1 cellular context compared by ENCODE assay signal in the genomic region with DNA sequence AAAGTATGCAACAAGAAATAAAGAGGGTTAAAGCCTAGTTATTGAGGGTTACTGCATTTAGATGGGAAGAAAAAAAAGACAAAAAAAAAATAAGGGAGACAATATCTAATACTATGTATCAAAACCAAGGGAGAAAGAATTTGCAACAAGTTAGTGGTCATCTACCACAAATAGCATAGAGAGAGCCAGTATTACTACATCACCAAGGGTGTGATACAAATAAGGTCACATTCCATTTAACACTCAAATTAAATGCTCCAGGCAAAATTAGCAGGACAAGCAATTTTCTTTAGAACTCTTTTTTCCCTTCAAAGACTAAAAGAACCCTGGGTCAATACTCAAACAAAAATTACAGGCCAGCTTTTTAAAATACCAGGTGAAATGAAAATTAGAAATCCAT.
TF ChIP-seq lines count a peak whose summit lies in the region.

No MANE protein-coding gene starts in this region.

TF ChIP-seq in GM23338, 12 proteins besides CTCF, POLR2A, EP300 and RAD21 (continued from another document):
- TF ChIP-seq ZNF462 (CRISPR knock-in tag; IDR thresholded peaks at IDR 0.05) (no peak), CREB1 (CRISPR knock-in tag; IDR thresholded peaks at IDR 0.05; ENCODE audit: low read depth) (no peak)
- TF ChIP-seq, protein P1, sequence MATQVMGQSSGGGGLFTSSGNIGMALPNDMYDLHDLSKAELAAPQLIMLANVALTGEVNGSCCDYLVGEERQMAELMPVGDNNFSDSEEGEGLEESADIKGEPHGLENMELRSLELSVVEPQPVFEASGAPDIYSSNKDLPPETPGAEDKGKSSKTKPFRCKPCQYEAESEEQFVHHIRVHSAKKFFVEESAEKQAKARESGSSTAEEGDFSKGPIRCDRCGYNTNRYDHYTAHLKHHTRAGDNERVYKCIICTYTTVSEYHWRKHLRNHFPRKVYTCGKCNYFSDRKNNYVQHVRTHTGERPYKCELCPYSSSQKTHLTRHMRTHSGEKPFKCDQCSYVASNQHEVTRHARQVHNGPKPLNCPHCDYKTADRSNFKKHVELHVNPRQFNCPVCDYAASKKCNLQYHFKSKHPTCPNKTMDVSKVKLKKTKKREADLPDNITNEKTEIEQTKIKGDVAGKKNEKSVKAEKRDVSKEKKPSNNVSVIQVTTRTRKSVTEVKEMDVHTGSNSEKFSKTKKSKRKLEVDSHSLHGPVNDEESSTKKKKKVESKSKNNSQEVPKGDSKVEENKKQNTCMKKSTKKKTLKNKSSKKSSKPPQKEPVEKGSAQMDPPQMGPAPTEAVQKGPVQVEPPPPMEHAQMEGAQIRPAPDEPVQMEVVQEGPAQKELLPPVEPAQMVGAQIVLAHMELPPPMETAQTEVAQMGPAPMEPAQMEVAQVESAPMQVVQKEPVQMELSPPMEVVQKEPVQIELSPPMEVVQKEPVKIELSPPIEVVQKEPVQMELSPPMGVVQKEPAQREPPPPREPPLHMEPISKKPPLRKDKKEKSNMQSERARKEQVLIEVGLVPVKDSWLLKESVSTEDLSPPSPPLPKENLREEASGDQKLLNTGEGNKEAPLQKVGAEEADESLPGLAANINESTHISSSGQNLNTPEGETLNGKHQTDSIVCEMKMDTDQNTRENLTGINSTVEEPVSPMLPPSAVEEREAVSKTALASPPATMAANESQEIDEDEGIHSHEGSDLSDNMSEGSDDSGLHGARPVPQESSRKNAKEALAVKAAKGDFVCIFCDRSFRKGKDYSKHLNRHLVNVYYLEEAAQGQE (IDR thresholded peaks at IDR 0.05; ENCODE audit: unreplicated experiment), result no peak
TF ChIP-seq in GM23338: peak in this region for 0.
